In the genomic region with DNA sequence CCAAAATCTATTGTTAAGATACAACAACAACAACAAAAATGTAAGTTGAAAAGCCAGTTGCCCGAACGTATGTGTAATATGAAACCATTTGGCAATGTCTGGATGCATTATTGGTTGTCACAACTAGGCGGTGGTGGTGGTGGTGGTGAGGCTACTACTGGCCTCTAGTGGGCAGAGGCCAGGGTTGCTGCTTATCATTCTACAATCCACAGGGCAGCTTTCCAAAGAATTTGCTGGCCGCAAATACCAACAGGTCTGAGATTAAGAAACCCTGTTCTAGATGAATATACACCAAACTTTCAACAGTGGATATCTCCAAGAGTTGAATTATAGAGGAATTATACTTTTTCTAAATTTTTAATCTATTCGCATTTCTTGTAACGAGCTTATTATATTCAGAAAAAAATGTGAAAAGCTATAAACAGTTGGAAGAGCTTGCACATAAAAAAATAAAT, we compare ENCODE assay signal across 1 cellular context.
TF ChIP-seq lines count a peak whose summit lies in the region.

No MANE protein-coding gene starts in this region.

TF ChIP-seq in K562, 482 proteins besides CTCF, POLR2A, EP300 and RAD21 (continued from another document and continues in another):
- TF ChIP-seq, protein P1, sequence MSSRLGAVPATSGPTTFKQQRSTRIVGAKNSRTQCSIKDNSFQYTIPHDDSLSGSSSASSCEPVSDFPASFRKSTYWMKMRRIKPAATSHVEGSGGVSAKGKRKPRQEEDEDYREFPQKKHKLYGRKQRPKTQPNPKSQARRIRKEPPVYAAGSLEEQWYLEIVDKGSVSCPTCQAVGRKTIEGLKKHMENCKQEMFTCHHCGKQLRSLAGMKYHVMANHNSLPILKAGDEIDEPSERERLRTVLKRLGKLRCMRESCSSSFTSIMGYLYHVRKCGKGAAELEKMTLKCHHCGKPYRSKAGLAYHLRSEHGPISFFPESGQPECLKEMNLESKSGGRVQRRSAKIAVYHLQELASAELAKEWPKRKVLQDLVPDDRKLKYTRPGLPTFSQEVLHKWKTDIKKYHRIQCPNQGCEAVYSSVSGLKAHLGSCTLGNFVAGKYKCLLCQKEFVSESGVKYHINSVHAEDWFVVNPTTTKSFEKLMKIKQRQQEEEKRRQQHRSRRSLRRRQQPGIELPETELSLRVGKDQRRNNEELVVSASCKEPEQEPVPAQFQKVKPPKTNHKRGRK (tag; IDR thresholded peaks at IDR 0.05): no peak
- TF ChIP-seq HDAC6 (IDR thresholded peaks at IDR 0.05; ENCODE audit: low read depth, low read length) (no peak), DDX20 (tag; IDR thresholded peaks at IDR 0.05; ENCODE audit: low read depth) (no peak), HCFC1 (IDR thresholded peaks at IDR 0.05; ENCODE audit: low read depth, low read length) (no peak), ZFP1 (CRISPR knock-in tag; IDR thresholded peaks at IDR 0.05) (no peak), XRCC4 (IDR thresholded peaks at IDR 0.05; ENCODE audit: extremely low read depth, insufficient read depth, insufficient read length) (no peak), ZNF212 (CRISPR knock-in tag; IDR thresholded peaks at IDR 0.05) (no peak), JUND (IDR thresholded peaks at IDR 0.05; ENCODE audit: borderline replicate concordance, low read depth, low read length) (peak; percentile 25; the same call in 1 of the 2 replicates), JUND (tag; IDR thresholded peaks at IDR 0.05; ENCODE audit: borderline replicate concordance, low read depth, low read length) (no peak), RFX1 (IDR thresholded peaks at IDR 0.05) (no peak), FOS (IDR thresholded peaks at IDR 0.05; ENCODE audit: extremely low read depth, insufficient read length) (no peak), ZNF197 (CRISPR knock-in tag; IDR thresholded peaks at IDR 0.05; ENCODE audit: low read depth) (no peak), NR3C1 (CRISPR knock-in tag; IDR thresholded peaks at IDR 0.05) (no peak), GABPA (tag; conservative IDR thresholded peaks at IDR 0.05; ENCODE audit: low read depth) (0 out of 2 replicates have a peak, but pooled peaks have one; percentile 18), TCF3 (CRISPR knock-in tag; IDR thresholded peaks at IDR 0.05) (no peak), RBM17 (IDR thresholded peaks at IDR 0.05; ENCODE audit: borderline replicate concordance, low read depth, low read length) (no peak), ZC3H8 (IDR thresholded peaks at IDR 0.05) (no peak), HSF4 (CRISPR knock-in tag; IDR thresholded peaks at IDR 0.05; ENCODE audit: borderline replicate concordance) (no peak), TEAD4 (IDR thresholded peaks at IDR 0.05; ENCODE audit: low read length) (0 out of 2 replicates have a peak, but pooled peaks have one; percentile 27), TEAD4 (CRISPR knock-in tag; IDR thresholded peaks at IDR 0.05; ENCODE audit: borderline replicate concordance) (no peak), MTA1 (IDR thresholded peaks at IDR 0.05; ENCODE audit: borderline replicate concordance) (no peak), ZNF551 (CRISPR knock-in tag; IDR thresholded peaks at IDR 0.05) (no peak), ZNF444 (CRISPR knock-in tag; IDR thresholded peaks at IDR 0.05) (no peak), TAF1 (IDR thresholded peaks at IDR 0.05; ENCODE audit: control insufficient read depth, extremely low read depth, insufficient read depth, low read length, severe bottlenecking) (no peak), PTTG1 (tag; IDR thresholded peaks at IDR 0.05; ENCODE audit: low read depth) (no peak), CEBPB (tag; IDR thresholded peaks at IDR 0.05) (peak; percentile 61; the same call in 1 of the 2 replicates), ILF3 (IDR thresholded peaks at IDR 0.05; ENCODE audit: borderline replicate concordance) (no peak), SREBF2 (CRISPR knock-in tag; IDR thresholded peaks at IDR 0.05) (no peak), CBX3 (IDR thresholded peaks at IDR 0.05; ENCODE audit: borderline replicate concordance in 1 of 2, low read length in 2 of 2) (no peak), MYNN (IDR thresholded peaks at IDR 0.05) (no peak), MYNN (CRISPR knock-in tag; IDR thresholded peaks at IDR 0.05) (no peak), TAL1 (IDR thresholded peaks at IDR 0.05) (no peak), ZBTB7A (IDR thresholded peaks at IDR 0.05; ENCODE audit: borderline replicate concordance, control insufficient read depth, low read depth, low read length) (no peak), ZNF766 (CRISPR knock-in tag; conservative IDR thresholded peaks at IDR 0.05) (peak; percentile 57; the same call in 1 of the 2 replicates)
- TF ChIP-seq, protein P2, sequence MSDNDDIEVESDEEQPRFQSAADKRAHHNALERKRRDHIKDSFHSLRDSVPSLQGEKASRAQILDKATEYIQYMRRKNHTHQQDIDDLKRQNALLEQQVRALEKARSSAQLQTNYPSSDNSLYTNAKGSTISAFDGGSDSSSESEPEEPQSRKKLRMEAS (CRISPR knock-in tag; IDR thresholded peaks at IDR 0.05): no peak
- TF ChIP-seq, protein P3, sequence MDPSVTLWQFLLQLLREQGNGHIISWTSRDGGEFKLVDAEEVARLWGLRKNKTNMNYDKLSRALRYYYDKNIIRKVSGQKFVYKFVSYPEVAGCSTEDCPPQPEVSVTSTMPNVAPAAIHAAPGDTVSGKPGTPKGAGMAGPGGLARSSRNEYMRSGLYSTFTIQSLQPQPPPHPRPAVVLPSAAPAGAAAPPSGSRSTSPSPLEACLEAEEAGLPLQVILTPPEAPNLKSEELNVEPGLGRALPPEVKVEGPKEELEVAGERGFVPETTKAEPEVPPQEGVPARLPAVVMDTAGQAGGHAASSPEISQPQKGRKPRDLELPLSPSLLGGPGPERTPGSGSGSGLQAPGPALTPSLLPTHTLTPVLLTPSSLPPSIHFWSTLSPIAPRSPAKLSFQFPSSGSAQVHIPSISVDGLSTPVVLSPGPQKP (CRISPR knock-in tag; IDR thresholded peaks at IDR 0.05): no peak
- TF ChIP-seq, protein P4, sequence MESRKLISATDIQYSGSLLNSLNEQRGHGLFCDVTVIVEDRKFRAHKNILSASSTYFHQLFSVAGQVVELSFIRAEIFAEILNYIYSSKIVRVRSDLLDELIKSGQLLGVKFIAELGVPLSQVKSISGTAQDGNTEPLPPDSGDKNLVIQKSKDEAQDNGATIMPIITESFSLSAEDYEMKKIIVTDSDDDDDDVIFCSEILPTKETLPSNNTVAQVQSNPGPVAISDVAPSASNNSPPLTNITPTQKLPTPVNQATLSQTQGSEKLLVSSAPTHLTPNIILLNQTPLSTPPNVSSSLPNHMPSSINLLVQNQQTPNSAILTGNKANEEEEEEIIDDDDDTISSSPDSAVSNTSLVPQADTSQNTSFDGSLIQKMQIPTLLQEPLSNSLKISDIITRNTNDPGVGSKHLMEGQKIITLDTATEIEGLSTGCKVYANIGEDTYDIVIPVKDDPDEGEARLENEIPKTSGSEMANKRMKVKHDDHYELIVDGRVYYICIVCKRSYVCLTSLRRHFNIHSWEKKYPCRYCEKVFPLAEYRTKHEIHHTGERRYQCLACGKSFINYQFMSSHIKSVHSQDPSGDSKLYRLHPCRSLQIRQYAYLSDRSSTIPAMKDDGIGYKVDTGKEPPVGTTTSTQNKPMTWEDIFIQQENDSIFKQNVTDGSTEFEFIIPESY (CRISPR knock-in tag; IDR thresholded peaks at IDR 0.05): no peak
- TF ChIP-seq, protein P5, sequence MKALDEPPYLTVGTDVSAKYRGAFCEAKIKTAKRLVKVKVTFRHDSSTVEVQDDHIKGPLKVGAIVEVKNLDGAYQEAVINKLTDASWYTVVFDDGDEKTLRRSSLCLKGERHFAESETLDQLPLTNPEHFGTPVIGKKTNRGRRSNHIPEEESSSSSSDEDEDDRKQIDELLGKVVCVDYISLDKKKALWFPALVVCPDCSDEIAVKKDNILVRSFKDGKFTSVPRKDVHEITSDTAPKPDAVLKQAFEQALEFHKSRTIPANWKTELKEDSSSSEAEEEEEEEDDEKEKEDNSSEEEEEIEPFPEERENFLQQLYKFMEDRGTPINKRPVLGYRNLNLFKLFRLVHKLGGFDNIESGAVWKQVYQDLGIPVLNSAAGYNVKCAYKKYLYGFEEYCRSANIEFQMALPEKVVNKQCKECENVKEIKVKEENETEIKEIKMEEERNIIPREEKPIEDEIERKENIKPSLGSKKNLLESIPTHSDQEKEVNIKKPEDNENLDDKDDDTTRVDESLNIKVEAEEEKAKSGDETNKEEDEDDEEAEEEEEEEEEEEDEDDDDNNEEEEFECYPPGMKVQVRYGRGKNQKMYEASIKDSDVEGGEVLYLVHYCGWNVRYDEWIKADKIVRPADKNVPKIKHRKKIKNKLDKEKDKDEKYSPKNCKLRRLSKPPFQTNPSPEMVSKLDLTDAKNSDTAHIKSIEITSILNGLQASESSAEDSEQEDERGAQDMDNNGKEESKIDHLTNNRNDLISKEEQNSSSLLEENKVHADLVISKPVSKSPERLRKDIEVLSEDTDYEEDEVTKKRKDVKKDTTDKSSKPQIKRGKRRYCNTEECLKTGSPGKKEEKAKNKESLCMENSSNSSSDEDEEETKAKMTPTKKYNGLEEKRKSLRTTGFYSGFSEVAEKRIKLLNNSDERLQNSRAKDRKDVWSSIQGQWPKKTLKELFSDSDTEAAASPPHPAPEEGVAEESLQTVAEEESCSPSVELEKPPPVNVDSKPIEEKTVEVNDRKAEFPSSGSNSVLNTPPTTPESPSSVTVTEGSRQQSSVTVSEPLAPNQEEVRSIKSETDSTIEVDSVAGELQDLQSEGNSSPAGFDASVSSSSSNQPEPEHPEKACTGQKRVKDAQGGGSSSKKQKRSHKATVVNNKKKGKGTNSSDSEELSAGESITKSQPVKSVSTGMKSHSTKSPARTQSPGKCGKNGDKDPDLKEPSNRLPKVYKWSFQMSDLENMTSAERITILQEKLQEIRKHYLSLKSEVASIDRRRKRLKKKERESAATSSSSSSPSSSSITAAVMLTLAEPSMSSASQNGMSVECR (CRISPR knock-in tag; IDR thresholded peaks at IDR 0.05): no peak
- TF ChIP-seq, protein P6, sequence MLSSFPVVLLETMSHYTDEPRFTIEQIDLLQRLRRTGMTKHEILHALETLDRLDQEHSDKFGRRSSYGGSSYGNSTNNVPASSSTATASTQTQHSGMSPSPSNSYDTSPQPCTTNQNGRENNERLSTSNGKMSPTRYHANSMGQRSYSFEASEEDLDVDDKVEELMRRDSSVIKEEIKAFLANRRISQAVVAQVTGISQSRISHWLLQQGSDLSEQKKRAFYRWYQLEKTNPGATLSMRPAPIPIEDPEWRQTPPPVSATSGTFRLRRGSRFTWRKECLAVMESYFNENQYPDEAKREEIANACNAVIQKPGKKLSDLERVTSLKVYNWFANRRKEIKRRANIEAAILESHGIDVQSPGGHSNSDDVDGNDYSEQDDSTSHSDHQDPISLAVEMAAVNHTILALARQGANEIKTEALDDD (IDR thresholded peaks at IDR 0.05): peak; percentile 47
- TF ChIP-seq, protein P7, sequence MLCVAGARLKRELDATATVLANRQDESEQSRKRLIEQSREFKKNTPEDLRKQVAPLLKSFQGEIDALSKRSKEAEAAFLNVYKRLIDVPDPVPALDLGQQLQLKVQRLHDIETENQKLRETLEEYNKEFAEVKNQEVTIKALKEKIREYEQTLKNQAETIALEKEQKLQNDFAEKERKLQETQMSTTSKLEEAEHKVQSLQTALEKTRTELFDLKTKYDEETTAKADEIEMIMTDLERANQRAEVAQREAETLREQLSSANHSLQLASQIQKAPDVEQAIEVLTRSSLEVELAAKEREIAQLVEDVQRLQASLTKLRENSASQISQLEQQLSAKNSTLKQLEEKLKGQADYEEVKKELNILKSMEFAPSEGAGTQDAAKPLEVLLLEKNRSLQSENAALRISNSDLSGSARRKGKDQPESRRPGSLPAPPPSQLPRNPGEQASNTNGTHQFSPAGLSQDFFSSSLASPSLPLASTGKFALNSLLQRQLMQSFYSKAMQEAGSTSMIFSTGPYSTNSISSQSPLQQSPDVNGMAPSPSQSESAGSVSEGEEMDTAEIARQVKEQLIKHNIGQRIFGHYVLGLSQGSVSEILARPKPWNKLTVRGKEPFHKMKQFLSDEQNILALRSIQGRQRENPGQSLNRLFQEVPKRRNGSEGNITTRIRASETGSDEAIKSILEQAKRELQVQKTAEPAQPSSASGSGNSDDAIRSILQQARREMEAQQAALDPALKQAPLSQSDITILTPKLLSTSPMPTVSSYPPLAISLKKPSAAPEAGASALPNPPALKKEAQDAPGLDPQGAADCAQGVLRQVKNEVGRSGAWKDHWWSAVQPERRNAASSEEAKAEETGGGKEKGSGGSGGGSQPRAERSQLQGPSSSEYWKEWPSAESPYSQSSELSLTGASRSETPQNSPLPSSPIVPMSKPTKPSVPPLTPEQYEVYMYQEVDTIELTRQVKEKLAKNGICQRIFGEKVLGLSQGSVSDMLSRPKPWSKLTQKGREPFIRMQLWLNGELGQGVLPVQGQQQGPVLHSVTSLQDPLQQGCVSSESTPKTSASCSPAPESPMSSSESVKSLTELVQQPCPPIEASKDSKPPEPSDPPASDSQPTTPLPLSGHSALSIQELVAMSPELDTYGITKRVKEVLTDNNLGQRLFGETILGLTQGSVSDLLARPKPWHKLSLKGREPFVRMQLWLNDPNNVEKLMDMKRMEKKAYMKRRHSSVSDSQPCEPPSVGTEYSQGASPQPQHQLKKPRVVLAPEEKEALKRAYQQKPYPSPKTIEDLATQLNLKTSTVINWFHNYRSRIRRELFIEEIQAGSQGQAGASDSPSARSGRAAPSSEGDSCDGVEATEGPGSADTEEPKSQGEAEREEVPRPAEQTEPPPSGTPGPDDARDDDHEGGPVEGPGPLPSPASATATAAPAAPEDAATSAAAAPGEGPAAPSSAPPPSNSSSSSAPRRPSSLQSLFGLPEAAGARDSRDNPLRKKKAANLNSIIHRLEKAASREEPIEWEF (CRISPR knock-in tag; IDR thresholded peaks at IDR 0.05): no peak
- TF ChIP-seq, protein P8, sequence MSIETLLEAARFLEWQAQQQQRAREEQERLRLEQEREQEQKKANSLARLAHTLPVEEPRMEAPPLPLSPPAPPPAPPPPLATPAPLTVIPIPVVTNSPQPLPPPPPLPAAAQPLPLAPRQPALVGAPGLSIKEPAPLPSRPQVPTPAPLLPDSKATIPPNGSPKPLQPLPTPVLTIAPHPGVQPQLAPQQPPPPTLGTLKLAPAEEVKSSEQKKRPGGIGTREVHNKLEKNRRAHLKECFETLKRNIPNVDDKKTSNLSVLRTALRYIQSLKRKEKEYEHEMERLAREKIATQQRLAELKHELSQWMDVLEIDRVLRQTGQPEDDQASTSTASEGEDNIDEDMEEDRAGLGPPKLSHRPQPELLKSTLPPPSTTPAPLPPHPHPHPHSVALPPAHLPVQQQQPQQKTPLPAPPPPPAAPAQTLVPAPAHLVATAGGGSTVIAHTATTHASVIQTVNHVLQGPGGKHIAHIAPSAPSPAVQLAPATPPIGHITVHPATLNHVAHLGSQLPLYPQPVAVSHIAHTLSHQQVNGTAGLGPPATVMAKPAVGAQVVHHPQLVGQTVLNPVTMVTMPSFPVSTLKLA (conservative IDR thresholded peaks at IDR 0.05): no peak
- TF ChIP-seq, protein P9, sequence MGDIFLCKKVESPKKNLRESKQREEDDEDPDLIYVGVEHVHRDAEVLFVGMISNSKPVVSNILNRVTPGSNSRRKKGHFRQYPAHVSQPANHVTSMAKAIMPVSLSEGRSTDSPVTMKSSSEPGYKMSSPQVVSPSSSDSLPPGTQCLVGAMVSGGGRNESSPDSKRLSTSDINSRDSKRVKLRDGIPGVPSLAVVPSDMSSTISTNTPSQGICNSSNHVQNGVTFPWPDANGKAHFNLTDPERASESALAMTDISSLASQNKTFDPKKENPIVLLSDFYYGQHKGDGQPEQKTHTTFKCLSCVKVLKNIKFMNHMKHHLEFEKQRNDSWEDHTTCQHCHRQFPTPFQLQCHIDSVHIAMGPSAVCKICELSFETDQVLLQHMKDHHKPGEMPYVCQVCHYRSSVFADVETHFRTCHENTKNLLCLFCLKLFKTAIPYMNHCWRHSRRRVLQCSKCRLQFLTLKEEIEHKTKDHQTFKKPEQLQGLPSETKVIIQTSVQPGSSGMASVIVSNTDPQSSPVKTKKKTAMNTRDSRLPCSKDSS (IDR thresholded peaks at IDR 0.05; ENCODE audit: low read depth, partially characterized antibody): no peak
